ENCODE assay signal across 14 cellular contexts in genomic region chr5:38725419-38725865, GRCh38.
A peak's percentile ranks its signal among the peaks of the same experiment; 100 is the strongest.
DNase-seq lines count a peak whose midpoint lies in the region; ATAC-seq and TF ChIP-seq lines count a peak whose summit lies in the region.
"Had no signal": no experiment of that assay in that cellular context is flagged by ENCODE, and none has a peak within 500 bp of the region (broad histone marks: within the 10 kb centered on the region; RNA-seq: fewer than 3 reads in every experiment).

No MANE protein-coding gene starts in this region.

- 69% methylated on average over 9 of the region's 9 CpGs for WGBS in HUES64
- WGBS in suprapubic skin: 80% methylated on average over 9 of the region's 9 CpGs

- H3K9me3 ChIP-seq in HUES64 (ENCODE audit: insufficient read depth, low read depth, low read length): no peaks in the 10 kb centered on the region
- no peaks in the 10 kb centered on the region for H3K9me3 ChIP-seq in suprapubic skin
- H3K9me3 ChIP-seq: BLaER1, gastrocnemius medialis had no signal

- no peaks in the 10 kb centered on the region for H3K27me3 ChIP-seq in HUES64 (ENCODE audit: insufficient read depth, low read length)
- H3K27me3 ChIP-seq in suprapubic skin: no peaks in the 10 kb centered on the region
- H3K27me3 ChIP-seq: BLaER1, gastrocnemius medialis had no signal

- no peak for ATAC-seq in HG02610 (IDR thresholded peaks at IDR 0.05; ENCODE audit: unreplicated experiment)
- no peak for ATAC-seq in HG02970 (IDR thresholded peaks at IDR 0.05; ENCODE audit: low FRiP score, unreplicated experiment)
- ATAC-seq: activated T-cell treated with anti-CD3 and anti-CD28 coated beads, Interleukin-2, amount 50 U/mL, for 72 hours; gastrocnemius medialis had no signal

- H3K9ac ChIP-seq in HUES64 (ENCODE audit: low read depth, low read length): no peak overlapping the region
- H3K9ac ChIP-seq: BLaER1 had no signal

- TF ChIP-seq CTCF in suprapubic skin (IDR thresholded peaks at IDR 0.05): no peak

- no peak for TF ChIP-seq POLR2A in suprapubic skin (IDR thresholded peaks at IDR 0.05)

- H3K36me3 ChIP-seq in HUES64 (ENCODE audit: insufficient read depth, low read length) (no peaks in the 10 kb centered on the region), suprapubic skin (no peaks in the 10 kb centered on the region)
- H3K36me3 ChIP-seq: BLaER1, gastrocnemius medialis had no signal

- H3K4me3 ChIP-seq in HUES64 (ENCODE audit: low read length): no peak overlapping the region
- H3K4me3 ChIP-seq in suprapubic skin: no peak overlapping the region
- H3K4me3 ChIP-seq: BLaER1, gastrocnemius medialis had no signal

- H3K27ac ChIP-seq in HUES64 (ENCODE audit: low read depth, low read length): peak overlapping the region; percentile 46; the same call in 1 of the 2 replicates
- H3K27ac ChIP-seq in caudate nucleus (ENCODE audit: low read depth, low read length): peak overlapping the region; percentile 45
- H3K27ac ChIP-seq in suprapubic skin: no peak overlapping the region
- H3K27ac ChIP-seq: BLaER1, gastrocnemius medialis had no signal

- peaks cover 20% of the 10 kb centered on the region for H3K4me1 ChIP-seq in HUES64 (ENCODE audit: insufficient read depth, low read length)
- H3K4me1 ChIP-seq in suprapubic skin: no peaks in the 10 kb centered on the region
- H3K4me1 ChIP-seq: BLaER1, gastrocnemius medialis had no signal

- TF ChIP-seq EP300 in suprapubic skin (IDR thresholded peaks at IDR 0.05): no peak

- peak in 53 of 61 donors; percentile 11 to 97 (median 67) for DNase-seq in caudate nucleus (lab: John Stamatoyannopoulos, UW)
- peak; percentile 19 for DNase-seq in iPS-NIHi7 (ENCODE audit: extremely low spot score)
- peak; percentile 87 for DNase-seq in pons (ENCODE audit: low spot score)
- DNase-seq in suprapubic skin (ENCODE audit: low spot score in 2 of 2): no peak
- no peak for DNase-seq in T-helper 1 cell
- DNase-seq: activated CD4-positive, alpha-beta memory T cell treated with anti-CD3 and anti-CD28 coated beads for 36 hours; activated naive CD8-positive, alpha-beta T cell treated with anti-CD3 and anti-CD28 coated beads, Interleukin-2, amount 10 ng/mL, durations not matched to agents 7 days and 5 days; activated T-cell treated with anti-CD3 and anti-CD28 coated beads, Interleukin-2, amount 50 U/mL, for 72 hours; gastrocnemius medialis; NCI-H446 treated with DMSO at 0.1 percent for 48 hours had no signal

Comparison
In these comparisons a context has a peak if more than half of its experiments do, and no peak if none do; other contexts are left out.
1. DNase-seq: peak in caudate nucleus (53 of 61), iPS-NIHi7 (single experiment) and pons (single experiment); none in suprapubic skin (0 of 2) and T-helper 1 cell (0 of 5).